In the genomic region with DNA sequence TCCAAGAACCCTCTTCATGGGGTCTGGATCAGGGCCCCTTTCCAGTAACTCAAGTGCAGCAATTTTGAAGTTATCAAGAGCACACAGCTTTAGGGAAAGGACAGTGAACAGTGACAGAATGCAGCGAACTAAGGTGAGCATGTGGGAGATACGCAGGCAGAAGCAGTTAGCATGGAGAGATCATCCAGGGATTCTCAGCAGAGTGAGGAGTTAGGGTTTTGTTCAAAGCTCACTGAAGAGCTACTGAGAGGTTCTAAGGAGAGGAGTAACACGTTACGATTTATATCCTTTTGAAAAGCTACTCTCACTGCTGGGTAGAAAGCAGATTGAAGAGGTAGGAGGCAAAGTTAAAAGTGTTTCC, we compare ENCODE assay signal across 25 cellular contexts.
DNase-seq lines count a peak whose midpoint lies in the region; ATAC-seq, FAIRE-seq and TF ChIP-seq lines count a peak whose summit lies in the region.
"Had no signal": no experiment of that assay in that cellular context is flagged by ENCODE, and none has a peak within 500 bp of the region (broad histone marks: within the 10 kb centered on the region; RNA-seq: fewer than 3 reads in every experiment).

No MANE protein-coding gene starts in this region.

- H3K9me1 ChIP-seq in keratinocyte (ENCODE audit: control insufficient read depth, extremely low read depth, insufficient read depth, low read length): no peaks in the 10 kb centered on the region

- peaks cover 28% of the 10 kb centered on the region for H3K4me1 Mint-ChIP-seq in MCF 10A (ENCODE audit: insufficient read depth, unreplicated experiment)
- peaks cover 4% of the 10 kb centered on the region for H3K4me1 Mint-ChIP-seq in astrocyte (ENCODE audit: low read depth, unreplicated experiment)

- H3K4me3 ChIP-seq in breast epithelium (no peak overlapping the region), astrocyte (ENCODE audit: insufficient read depth, low read depth, low read length) (no peak overlapping the region), keratinocyte (ENCODE audit: control insufficient read depth in 2 of 3, extremely low read depth in 1 of 3, insufficient read depth in 2 of 3, low read depth in 1 of 3, low read length in 3 of 3) (no peak overlapping the region), suprapubic skin (no peak overlapping the region), PC-3 (ENCODE audit: low read length) (no peak overlapping the region)

- H3K4me2 ChIP-seq in astrocyte (ENCODE audit: low read length): no peak overlapping the region
- H3K4me2 ChIP-seq in keratinocyte (ENCODE audit: control insufficient read depth, extremely low read depth, insufficient read depth, low read depth, low read length): no peak overlapping the region
- no peak overlapping the region for H3K4me2 ChIP-seq in PC-3 (ENCODE audit: low read length)
- H3K4me2 ChIP-seq: SK-N-SH had no signal

- no peaks in the 10 kb centered on the region for H3K9me3 Mint-ChIP-seq in MCF 10A (ENCODE audit: unreplicated experiment)
- H3K9me3 Mint-ChIP-seq in astrocyte (ENCODE audit: unreplicated experiment): no peaks in the 10 kb centered on the region
- H3K9me3 Mint-ChIP-seq: IgD-negative memory B cell had no signal

- H2AFZ ChIP-seq in astrocyte (ENCODE audit: low read depth, low read length): no peak overlapping the region
- H2AFZ ChIP-seq in keratinocyte (ENCODE audit: control insufficient read depth, low read length): peak overlapping the region; percentile 41
- H2AFZ ChIP-seq in PC-3 (ENCODE audit: low read length): no peak overlapping the region

- no peaks in the 10 kb centered on the region for H3K4me1 ChIP-seq in breast epithelium
- no peaks in the 10 kb centered on the region for H3K4me1 ChIP-seq in astrocyte (ENCODE audit: insufficient read depth, low read length)
- H3K4me1 ChIP-seq in keratinocyte (ENCODE audit: control insufficient read depth, extremely low read depth, insufficient read depth, low read length): peaks cover 8% of the 10 kb centered on the region
- H3K4me1 ChIP-seq in suprapubic skin: peaks cover 26% of the 10 kb centered on the region
- peaks cover 3% of the 10 kb centered on the region; the same call in 1 of the 2 replicates for H3K4me1 ChIP-seq in PC-3 (ENCODE audit: insufficient read depth, low read length)
- H3K4me1 ChIP-seq in foreskin keratinocyte: no peaks in the 10 kb centered on the region

- H3K9ac ChIP-seq in astrocyte (ENCODE audit: low read length) (no peak overlapping the region), keratinocyte (ENCODE audit: control insufficient read depth, extremely low read depth, insufficient read depth, low read length) (no peak overlapping the region), PC-3 (ENCODE audit: low read length) (no peak overlapping the region)
- H3K9ac ChIP-seq: SK-N-SH had no signal

- no peak for TF ChIP-seq CTCF in MCF 10A (IDR thresholded peaks at IDR 0.05; ENCODE audit: unreplicated experiment)
- no peak for TF ChIP-seq CTCF in breast epithelium (IDR thresholded peaks at IDR 0.05)
- TF ChIP-seq CTCF in astrocyte (IDR thresholded peaks at IDR 0.05; ENCODE audit: insufficient read depth, low read depth, low read length): no peak
- no peak for TF ChIP-seq CTCF in keratinocyte (optimal IDR thresholded peaks at IDR 0.05 in 1 of 3, IDR thresholded peaks at IDR 0.05 in 1 of 3, conservative IDR thresholded peaks at IDR 0.05 in 1 of 3; ENCODE audit: extremely low read depth in 1 of 3, insufficient read depth in 2 of 3, low read length in 3 of 3)
- TF ChIP-seq CTCF in suprapubic skin (IDR thresholded peaks at IDR 0.05): no peak
- TF ChIP-seq CTCF in PC-3 (conservative IDR thresholded peaks at IDR 0.05; ENCODE audit: low read depth, low read length): no peak
- no peak for TF ChIP-seq CTCF in foreskin keratinocyte (conservative IDR thresholded peaks at IDR 0.05)

- H3K27ac ChIP-seq in breast epithelium (no peak overlapping the region), astrocyte (ENCODE audit: low read depth, low read length) (no peak overlapping the region), keratinocyte (ENCODE audit: control insufficient read depth, insufficient read depth, low read length) (no peak overlapping the region), suprapubic skin (peak overlapping the region; percentile 72), PC-3 (ENCODE audit: low read length) (no peak overlapping the region), foreskin keratinocyte (no peak overlapping the region)
- H3K27ac ChIP-seq: C4-2B, HL-60 had no signal

- WGBS in suprapubic skin: 70% methylated on average over 4 of the region's 4 CpGs

- BruUV-seq in MCF 10A (replicated peaks; lab: Mats Ljungman, UMichigan) (no TSS peak), PC-3 (replicated peaks; lab: Mats Ljungman, UMichigan) (no TSS peak)

- no peaks in the 10 kb centered on the region for H3F3A ChIP-seq in PC-3 (ENCODE audit: low read length, unreplicated experiment)

- H3K36me3 ChIP-seq in breast epithelium (no peaks in the 10 kb centered on the region), astrocyte (ENCODE audit: insufficient read depth, low read length) (no peaks in the 10 kb centered on the region), keratinocyte (ENCODE audit: control insufficient read depth in 2 of 2, extremely low read depth in 1 of 2, insufficient read depth in 2 of 2, low read length in 2 of 2) (no peaks in the 10 kb centered on the region), suprapubic skin (no peaks in the 10 kb centered on the region), PC-3 (ENCODE audit: low read depth, low read length) (no peaks in the 10 kb centered on the region)

- no peaks in the 10 kb centered on the region for H3K9me3 ChIP-seq in breast epithelium
- H3K9me3 ChIP-seq in astrocyte (ENCODE audit: insufficient read depth, low read depth, low read length): no peaks in the 10 kb centered on the region
- no peaks in the 10 kb centered on the region for H3K9me3 ChIP-seq in keratinocyte (ENCODE audit: control insufficient read depth, low read depth, low read length)
- H3K9me3 ChIP-seq in suprapubic skin: no peaks in the 10 kb centered on the region
- H3K9me3 ChIP-seq in PC-3 (ENCODE audit: low read length): no peaks in the 10 kb centered on the region
- H3K9me3 ChIP-seq: SK-N-SH had no signal

- no peak for DNase-seq in MCF 10A (ENCODE audit: unreplicated experiment)
- DNase-seq in breast epithelium (ENCODE audit: low spot score in 2 of 2): no peak
- no peak for DNase-seq in astrocyte (ENCODE audit: low read depth)
- no peak for DNase-seq in keratinocyte (ENCODE audit: low read depth, low spot score)
- DNase-seq in suprapubic skin (ENCODE audit: low spot score in 2 of 2): no peak
- DNase-seq in PC-3: no peak
- no peak for DNase-seq in foreskin keratinocyte
- DNase-seq in NCI-H524 treated with DMSO at 0.1 percent for 48 hours (lab: John Stamatoyannopoulos, UW): no peak
- DNase-seq: AML-193, COR-L47, DMS 273 treated with DMSO at 0.1 percent for 48 hours, DND-41, H7, Kasumi-1, MM.1S, NCI-H1092, NCI-H146, NCI-H2029 treated with DMSO at 0.1 percent for 48 hours, NCI-H82, RPMI8226, SHP77 treated with DMSO at 0.1 percent for 48 hours, SK-N-SH had no signal

- no peak for TF ChIP-seq POLR2A in breast epithelium (IDR thresholded peaks at IDR 0.05)
- TF ChIP-seq POLR2A in suprapubic skin (IDR thresholded peaks at IDR 0.05): no peak

- FAIRE-seq in astrocyte (lab: Jason Lieb, UNC): no peak
- no peak for FAIRE-seq in keratinocyte (lab: Jason Lieb, UNC)

- CTCF ChIA-PET in MCF 10A (lab: Yijun Ruan, JAX): interaction anchor here (0.6 to 2.1 kb wide), 8 partner anchors 10 to 763 kb away, joined by 3 to 27 read pairs (median 4); no protein-coding TSS in a partner anchor
- CTCF ChIA-PET in PC-3 (lab: Charles Lee): no interaction called here

- H3K27me3 ChIP-seq in breast epithelium (no peaks in the 10 kb centered on the region), astrocyte (ENCODE audit: insufficient read depth, low read length) (no peaks in the 10 kb centered on the region), keratinocyte (ENCODE audit: control insufficient read depth, extremely low read depth, insufficient read depth, low read length) (no peaks in the 10 kb centered on the region), suprapubic skin (no peaks in the 10 kb centered on the region), PC-3 (ENCODE audit: low read length) (no peaks in the 10 kb centered on the region), foreskin keratinocyte (peaks cover 3% of the 10 kb centered on the region)

- no peak overlapping the region for H3K4me3 Mint-ChIP-seq in MCF 10A (ENCODE audit: unreplicated experiment)
- H3K4me3 Mint-ChIP-seq in astrocyte (ENCODE audit: unreplicated experiment): no peak overlapping the region
- H3K4me3 Mint-ChIP-seq: IgD-negative memory B cell had no signal

- TF ChIP-seq EP300 in suprapubic skin (IDR thresholded peaks at IDR 0.05): no peak

- no peak for ATAC-seq in PC-3
- ATAC-seq in foreskin keratinocyte: no peak

- H3K79me2 ChIP-seq in astrocyte (ENCODE audit: insufficient read depth, low read length) (no peaks in the 10 kb centered on the region), keratinocyte (ENCODE audit: control insufficient read depth, insufficient read depth, low read length) (no peaks in the 10 kb centered on the region), PC-3 (ENCODE audit: low read length) (no peaks in the 10 kb centered on the region)

- H3K9me2 ChIP-seq in PC-3 (replicated peaks; ENCODE audit: low read length): no peaks in the 10 kb centered on the region
- H3K9me2 ChIP-seq: SK-N-SH had no signal

- peak overlapping the region; percentile 80 for H3K27ac Mint-ChIP-seq in MCF 10A (ENCODE audit: low read depth, unreplicated experiment)
- peak overlapping the region; percentile 16 for H3K27ac Mint-ChIP-seq in astrocyte (ENCODE audit: unreplicated experiment)
- H3K27ac Mint-ChIP-seq: IgD-negative memory B cell had no signal

- H4K20me1 ChIP-seq in astrocyte (ENCODE audit: insufficient read depth, low read length) (no peaks in the 10 kb centered on the region), keratinocyte (ENCODE audit: control insufficient read depth, extremely low read depth, insufficient read depth, low read length) (no peaks in the 10 kb centered on the region), PC-3 (ENCODE audit: low read length) (no peaks in the 10 kb centered on the region)

- H3K36me3 Mint-ChIP-seq in MCF 10A (ENCODE audit: insufficient read depth, unreplicated experiment) (no peaks in the 10 kb centered on the region), astrocyte (ENCODE audit: low read depth, unreplicated experiment) (no peaks in the 10 kb centered on the region)
- H3K36me3 Mint-ChIP-seq: IgD-negative memory B cell had no signal

- dilution Hi-C loops in keratinocyte (cut with MboI; ENCODE audit: extremely low pct_ligation_motif_present, low sequenced_read_pairs): loop anchor here (25.0 kb wide), 1 partner anchor 124 kb away; no protein-coding TSS in a partner anchor

- POLR2A ChIA-PET in MCF 10A (lab: Yijun Ruan, JAX): interaction anchor here (0.9 to 1.8 kb wide), 4 partner anchors 84 to 1232 kb away, joined by 3 to 7 read pairs (median 3); partner anchors contain the start of genes MASTL and MPP7
- POLR2A ChIA-PET in PC-3 (lab: Charles Lee; ENCODE audit: unreplicated experiment): no interaction called here

- H3K27me3 Mint-ChIP-seq in MCF 10A (ENCODE audit: insufficient read depth, unreplicated experiment): no peaks in the 10 kb centered on the region
- H3K27me3 Mint-ChIP-seq in astrocyte (ENCODE audit: low read depth, unreplicated experiment): peaks cover 3% of the 10 kb centered on the region

- intact Hi-C loops in MCF 10A (cut with micrococcal nuclease) (loop anchor here (10.0 kb wide), 1 partner anchor 1012 kb away; no protein-coding TSS in a partner anchor), breast epithelium (cut with DNase I; ENCODE audit: low total_unique reads) (no loop called here), PC-3 (cut with micrococcal nuclease) (no loop called here)
